In the genomic region with DNA sequence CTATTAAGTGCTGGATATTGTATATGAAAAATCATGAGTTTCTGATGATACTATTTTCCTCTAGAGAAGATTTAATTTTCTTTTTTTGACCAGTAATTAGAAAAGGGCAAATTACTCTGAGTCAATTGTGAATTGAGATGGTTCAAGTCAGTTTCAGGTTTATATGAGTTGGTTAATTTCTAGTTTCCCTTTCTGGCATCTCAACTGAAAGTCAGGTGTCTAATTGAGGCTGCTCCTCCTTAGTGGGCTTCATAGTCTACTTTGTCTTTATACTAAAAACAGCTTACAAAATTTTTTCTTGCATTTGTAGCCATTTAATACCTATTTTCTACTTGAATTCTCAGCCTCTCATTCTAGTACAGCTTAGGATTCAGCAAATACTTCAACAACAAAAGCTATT, we compare ENCODE assay signal across 27 cellular contexts.
"Had no signal": no experiment of that assay in that cellular context is flagged by ENCODE, and none has a peak within 500 bp of the region (broad histone marks: within the 10 kb centered on the region; RNA-seq: fewer than 3 reads in every experiment).

No MANE protein-coding gene starts in this region.

- H3K4me1 ChIP-seq: parathyroid adenoma, psoas muscle, right lobe of liver, sigmoid colon, stomach, thyroid gland, tibial nerve, upper lobe of left lung, vagina had no signal

- H3K27me3 ChIP-seq: neural progenitor cell, ovary, right lobe of liver, sigmoid colon, stomach, thyroid gland, tibial nerve, upper lobe of left lung, vagina had no signal

- H3K9me3 ChIP-seq: neutrophil, ovary, psoas muscle, right lobe of liver, sigmoid colon, stomach, thoracic aorta, thyroid gland, tibial nerve, upper lobe of left lung, vagina had no signal

- H3K79me2 ChIP-seq: parathyroid adenoma had no signal

- H2AFZ ChIP-seq: neural progenitor cell, parathyroid adenoma had no signal

- H3K36me3 ChIP-seq: neural progenitor cell, neutrophil, ovary, right lobe of liver, sigmoid colon, stomach, thoracic aorta, thyroid gland, tibial nerve, upper lobe of left lung, vagina had no signal

- H3K4me2 ChIP-seq: neural progenitor cell had no signal

- ATAC-seq: natural killer cell; psoas muscle; right cardiac atrium; right lobe of liver; stimulated activated effector memory CD8-positive, alpha-beta T cell treated with anti-CD3 and anti-CD28 coated beads, Interleukin-12 subunit alpha, Interleukin-12 subunit beta, amount 100 ng/mL, for 72 hours; stimulated activated naive B cell treated with anti-CD40 and anti-IgM and Interleukin-4, amounts not matched to agents 10 μg/mL and 1 μg/mL and 100 μg/mL, for 72 hours had no signal

- H3K27ac ChIP-seq: neural progenitor cell, neutrophil, ovary, parathyroid adenoma, psoas muscle, right lobe of liver, sigmoid colon, stomach, thoracic aorta, thyroid gland, tibial nerve, upper lobe of left lung, vagina had no signal

- H3K9ac ChIP-seq: neural progenitor cell, parathyroid adenoma had no signal

- DNase-seq: natural killer cell; nucleus accumbens; ovary; posterior cingulate gyrus; psoas muscle; right cardiac atrium; right lobe of liver; sigmoid colon; small intestine; stimulated activated CD4-positive, alpha-beta T cell treated with anti-CD3 and anti-CD28 coated beads, Interleukin-15, amount 100 ng/mL, for 24 hours; stimulated activated CD4-positive, alpha-beta T cell treated with anti-CD3 and anti-CD28 coated beads, Interleukin-2, amount 100 ng/mL, for 24 hours; stimulated activated CD4-positive, alpha-beta T cell treated with anti-CD3 and anti-CD28 coated beads, Interleukin-2, amount 100 ng/mL, for 48 hours; stimulated activated CD4-positive, alpha-beta T cell treated with anti-CD3 and anti-CD28 coated beads, Interleukin-4, amount 100 ng/mL, for 24 hours; stimulated activated naive B cell treated with anti-CD40 and anti-IgM and Interleukin-4, amounts not matched to agents 10 μg/mL and 1 μg/mL and 100 μg/mL, for 72 hours; stimulated activated naive CD4-positive, alpha-beta T cell treated with Interleukin-2 at 50 U/mL for 16 hours; stomach; thyroid gland; trophoblast cell; upper lobe of left lung had no signal

- H3K4me3 ChIP-seq: neural progenitor cell, ovary, psoas muscle, right lobe of liver, sigmoid colon, stomach, thoracic aorta, thyroid gland, tibial nerve, upper lobe of left lung, vagina had no signal

- FAIRE-seq: urothelium cell line had no signal
